In genomic region chr15:70902105-70902504, GRCh38 we compare ENCODE assay signal across 1 cellular context.
TF ChIP-seq lines count a peak whose summit lies in the region.

No MANE protein-coding gene starts in this region.

TF ChIP-seq in GM23338, 12 proteins besides CTCF, POLR2A, EP300 and RAD21 (continued from another document):
- TF ChIP-seq ZNF462 (CRISPR knock-in tag; IDR thresholded peaks at IDR 0.05) (no peak), EZH2phosphoT487 (IDR thresholded peaks at IDR 0.05; ENCODE audit: unreplicated experiment) (no peak), JUNB (IDR thresholded peaks at IDR 0.05; ENCODE audit: unreplicated experiment) (no peak), POLR2AphosphoS5 (IDR thresholded peaks at IDR 0.05; ENCODE audit: low read depth) (no peak), REST (IDR thresholded peaks at IDR 0.05; ENCODE audit: unreplicated experiment) (no peak)
